ENCODE assay signal across 8 cellular contexts in genomic region chr1:2585318-2586092, GRCh38. TPM values are rescaled to one million over a fixed set of nuclear protein-coding genes. Genes with fewer than 3 reads are reported as not detected.
DNase-seq lines count a peak whose midpoint lies in the region; ATAC-seq and TF ChIP-seq lines count a peak whose summit lies in the region.

No MANE protein-coding gene starts in this region.

- DNase-seq in DND-41 = peak; percentile 75
- DNase-seq in NB4 (ENCODE audit: low read depth) = peak; percentile 84
- DNase-seq in activated CD4-positive, alpha-beta T cell treated with anti-CD3 and anti-CD28 coated beads for 48 hours = peak; percentile 73
- DNase-seq in colonic mucosa = peak; percentile 83
- peak; percentile 78 for DNase-seq in left lobe of liver (ENCODE audit: low spot score)
- peak; percentile 61 for DNase-seq in stimulated activated CD4-positive, alpha-beta T cell treated with anti-CD3 and anti-CD28 coated beads, Interleukin-4, amount 100 ng/mL, for 1 hour
- DNase-seq in NCI-H1930 (lab: John Stamatoyannopoulos, UW) = no peak

- H3K36me3 ChIP-seq in DND-41 (ENCODE audit: insufficient read depth, low read length) (no peaks in the 10 kb centered on the region; the same call in 1 of the 2 replicates), colonic mucosa (no peaks in the 10 kb centered on the region)

- H3K4me1 ChIP-seq in DND-41 (ENCODE audit: insufficient read depth, low read length) = peaks cover 22% of the 10 kb centered on the region
- H3K4me1 ChIP-seq in colonic mucosa = peaks cover 12% of the 10 kb centered on the region

- peak overlapping the region; percentile 48 for H2AFZ ChIP-seq in DND-41 (ENCODE audit: low read depth, low read length)

- H3K4me2 ChIP-seq in DND-41 (ENCODE audit: insufficient read depth, low read length) = peak overlapping the region; percentile 75

- peak overlapping the region; percentile 86 for H3K27ac ChIP-seq in DND-41 (ENCODE audit: low read length)
- H3K27ac ChIP-seq in colonic mucosa = peak overlapping the region; percentile 98

- ATAC-seq in DND-41 (ENCODE audit: insufficient read depth, low read depth) = peak; percentile 58
- peak; percentile 37 for ATAC-seq in GM21825 (IDR thresholded peaks at IDR 0.05; ENCODE audit: unreplicated experiment)
- peak; percentile 58 for ATAC-seq in left lobe of liver

- peak; percentile 68 for TF ChIP-seq POLR2A in NB4 (IDR thresholded peaks at IDR 0.05; ENCODE audit: extremely low read depth, insufficient read length)

- TF ChIP-seq CTCF in DND-41 (IDR thresholded peaks at IDR 0.05; ENCODE audit: borderline replicate concordance, extremely low read depth, low read length, poor library complexity, severe bottlenecking) (peak; percentile 5), NB4 (IDR thresholded peaks at IDR 0.05; ENCODE audit: low read depth, low read length) (no peak), colonic mucosa (IDR thresholded peaks at IDR 0.05) (no peak)

- H3K79me2 ChIP-seq in DND-41 (ENCODE audit: insufficient read depth, low read length) = 0 out of 2 replicates have a peak, but pooled peaks cover 3% of the 10 kb centered on the region

- peak overlapping the region; percentile 93 for H3K9ac ChIP-seq in DND-41 (ENCODE audit: low read depth, low read length)
- H3K9ac ChIP-seq in colonic mucosa (ENCODE audit: low read depth in 2 of 2, low read length in 2 of 2) = peak overlapping the region; percentile 96 to 97

- no peaks in the 10 kb centered on the region for H3K9me3 ChIP-seq in DND-41 (ENCODE audit: insufficient read depth, low read length, severe bottlenecking)
- no peaks in the 10 kb centered on the region for H3K9me3 ChIP-seq in colonic mucosa

- peaks cover 14% of the 10 kb centered on the region; the same call in 1 of the 2 replicates for H4K20me1 ChIP-seq in DND-41 (ENCODE audit: insufficient read depth, low read length)

- H3K4me3 ChIP-seq in DND-41 (ENCODE audit: low read depth in 1 of 2, low read length in 2 of 2) (peak overlapping the region; percentile 88 to 95), NB4 (ENCODE audit: low read depth, low read length) (peak overlapping the region; percentile 70), colonic mucosa (peak overlapping the region; percentile 88)

- H3K27me3 ChIP-seq in DND-41 (ENCODE audit: insufficient read depth, low read length, poor library complexity) = no peaks in the 10 kb centered on the region
- no peaks in the 10 kb centered on the region for H3K27me3 ChIP-seq in colonic mucosa

- intact Hi-C loops in colonic mucosa (cut with DNase I) = no loop called here

RNA-seq across cellular contexts. Expression of gene PRXL2B, which starts 1.1 kb away (rescaled TPM):
- total RNA-seq in colonic mucosa (100 to 1,000 TPM; 105 to 120 TPM), left lobe of liver (9.9 TPM)

RNA-seq across cellular contexts. Expression of gene TNFRSF14, which starts 29.3 kb away (rescaled TPM):
- total RNA-seq in colonic mucosa = 100 to 1,000 TPM; 111 to 145 TPM
- 48.7 TPM for total RNA-seq in left lobe of liver

RNA-seq across cellular contexts. Expression of gene MMEL1, which starts 47.3 kb away (rescaled TPM):
- 10 to 100 TPM; 11.4 to 13.9 TPM for total RNA-seq in colonic mucosa
- total RNA-seq in left lobe of liver = not detected

RNA-seq across cellular contexts. Expression of gene HES5, which starts 55.4 kb away (rescaled TPM):
- total RNA-seq in colonic mucosa = 1 to 10 TPM; 2.5 to 4.2 TPM
- 0.28 TPM for total RNA-seq in left lobe of liver

RNA-seq across cellular contexts. Expression of gene PANK4, which starts 59.1 kb away (rescaled TPM):
- total RNA-seq in colonic mucosa (10 to 100 TPM; 27.0 to 42.0 TPM), left lobe of liver (15.4 TPM)

Comparison
In these comparisons a context has a peak if more than half of its experiments do, and no peak if none do; other contexts are left out.
1. DNase-seq: peak in DND-41 (single experiment), NB4 (single experiment), activated CD4-positive, alpha-beta T cell treated with anti-CD3 and anti-CD28 coated beads for 48 hours (single experiment), colonic mucosa (single experiment), left lobe of liver (single experiment) and stimulated activated CD4-positive, alpha-beta T cell treated with anti-CD3 and anti-CD28 coated beads, Interleukin-4, amount 100 ng/mL, for 1 hour (single experiment); none in NCI-H1930 (0 of 2).
2. RNA of gene MMEL1, which starts 47.3 kb away (total RNA-seq): 11.4 to 13.9 TPM in colonic mucosa; not detected in left lobe of liver (single experiment); every median in the first group is over 10 times any median in the second.
3. Peak in every context shown above with its lines, with median percentiles within 50 percentile points of each other: ATAC-seq and H3K4me3 ChIP-seq.